8 cellular contexts compared by ENCODE assay signal in the genomic region with DNA sequence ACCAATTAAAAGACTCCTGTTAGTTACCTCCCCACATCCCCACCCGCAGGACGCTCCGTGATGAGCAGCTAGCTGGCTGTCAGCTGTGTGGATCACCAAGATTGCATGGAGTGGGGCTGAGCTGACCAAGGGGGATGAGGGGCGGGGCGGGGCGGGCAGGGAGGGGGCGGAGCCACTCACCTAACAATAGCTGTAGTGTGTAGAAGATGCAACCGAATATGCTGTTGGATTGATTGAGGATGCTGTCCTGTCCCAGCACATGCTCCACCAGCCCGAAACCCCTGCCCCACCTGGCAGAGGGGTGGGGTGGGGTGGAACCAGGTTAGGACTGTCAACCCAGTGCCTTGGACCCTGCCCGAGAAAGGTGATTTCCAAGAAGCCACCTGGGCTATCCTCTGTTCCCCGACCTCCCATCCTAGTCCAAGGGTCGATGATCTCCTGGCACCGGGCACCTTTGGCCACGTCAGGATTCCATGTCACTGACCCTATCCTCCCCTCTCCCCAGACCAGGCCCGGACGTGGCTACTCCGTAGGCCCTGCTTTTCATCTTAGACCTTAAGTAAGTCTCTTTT. TPM values are rescaled to one million over a fixed set of nuclear protein-coding genes. Genes with fewer than 3 reads are reported as not detected.
DNase-seq lines count a peak whose midpoint lies in the region; ATAC-seq and TF ChIP-seq lines count a peak whose summit lies in the region.

No MANE protein-coding gene starts in this region.

- peak in 1 of 2 donors; percentile 52 for TF ChIP-seq POLR2A in Peyer's patch (IDR thresholded peaks at IDR 0.05)

- no peaks in the 10 kb centered on the region for H3K27me3 ChIP-seq in Peyer's patch
- no peaks in the 10 kb centered on the region for H3K27me3 ChIP-seq in duodenal mucosa (ENCODE audit: control insufficient read depth in 1 of 2, insufficient read depth in 2 of 2, low read length in 2 of 2)
- no peaks in the 10 kb centered on the region for H3K27me3 ChIP-seq in naive thymus-derived CD4-positive, alpha-beta T cell (ENCODE audit: control insufficient read depth in 2 of 2, insufficient read depth in 2 of 2, low read length in 2 of 2)

- TF ChIP-seq CTCF in 22Rv1 (IDR thresholded peaks at IDR 0.05) (no peak), GM12865 (IDR thresholded peaks at IDR 0.05; ENCODE audit: insufficient read depth, low read depth, low read length, missing control alignments) (no peak), Peyer's patch (IDR thresholded peaks at IDR 0.05) (no peak), CD14-positive monocyte (IDR thresholded peaks at IDR 0.05) (no peak), GM13976 (IDR thresholded peaks at IDR 0.05; ENCODE audit: borderline replicate concordance, control extremely low read depth, extremely low read depth, insufficient read depth, missing control alignments) (no peak)

- peaks cover 14 to 42% (median 29%) of the 10 kb centered on the region in 7 donors for H3K4me1 Mint-ChIP-seq in naive thymus-derived CD4-positive, alpha-beta T cell
- peaks cover 21% of the 10 kb centered on the region for H3K4me1 Mint-ChIP-seq in CD14-positive monocyte

- H3K9me3 ChIP-seq in Peyer's patch = no peaks in the 10 kb centered on the region
- H3K9me3 ChIP-seq in duodenal mucosa (ENCODE audit: control insufficient read depth in 1 of 2, low read length in 2 of 2) = no peaks in the 10 kb centered on the region
- H3K9me3 ChIP-seq in naive thymus-derived CD4-positive, alpha-beta T cell (ENCODE audit: control insufficient read depth in 2 of 3, low read length in 3 of 3) = no peaks in the 10 kb centered on the region

- no peaks in the 10 kb centered on the region for H3K9me3 Mint-ChIP-seq in naive thymus-derived CD4-positive, alpha-beta T cell
- peaks cover 0 to 2% (median 0%) of the 10 kb centered on the region in 7 donors for H3K9me3 Mint-ChIP-seq in CD14-positive monocyte

- in situ Hi-C loops in GM13976 (cut with MboI; ENCODE audit: low sequenced_read_pairs, unreplicated experiment) = no loop called here

- H3K4me1 ChIP-seq in Peyer's patch (peaks cover 0 to 19% (median 13%) of the 10 kb centered on the region in 4 donors), duodenal mucosa (ENCODE audit: control insufficient read depth in 1 of 2, insufficient read depth in 2 of 2, low read length in 2 of 2) (peaks cover 9 to 28% of the 10 kb centered on the region in 2 donors)
- H3K4me1 ChIP-seq in naive thymus-derived CD4-positive, alpha-beta T cell (ENCODE audit: control insufficient read depth in 2 of 2, insufficient read depth in 2 of 2, low read length in 2 of 2) = peaks cover 14 to 18% of the 10 kb centered on the region in 2 donors

- H3K36me3 ChIP-seq in Peyer's patch (peaks cover 0 to 31% (median 0%) of the 10 kb centered on the region in 3 donors), duodenal mucosa (ENCODE audit: control insufficient read depth in 1 of 2, insufficient read depth in 2 of 2, low read length in 2 of 2) (peaks cover 0 to 16% of the 10 kb centered on the region in 2 donors)
- H3K36me3 ChIP-seq in naive thymus-derived CD4-positive, alpha-beta T cell (ENCODE audit: control insufficient read depth in 2 of 3, insufficient read depth in 3 of 3, low read length in 3 of 3) = peaks cover 0 to 32% (median 3%) of the 10 kb centered on the region in 3 experiments

- POLR2A ChIA-PET in naive thymus-derived CD4-positive, alpha-beta T cell (lab: Charles Lee) = interaction anchor here (0.9 to 5.3 kb wide), 2 partner anchors 20 to 24 kb away, joined by 3 to 35 read pairs; a partner anchor contains a TSS

- DNase-seq in GM12865 (ENCODE audit: low read depth) (no peak), Peyer's patch (peak in 2 of 3 donors; percentile 71 to 81), dermis blood vessel endothelial cell (no peak), CD14-positive monocyte (ENCODE audit: low spot score) (no peak), GM13976 (ENCODE audit: low spot score) (no peak)
- no peak for DNase-seq in naive thymus-derived CD4-positive, alpha-beta T cell

- CTCF ChIA-PET in naive thymus-derived CD4-positive, alpha-beta T cell (lab: Charles Lee) = interaction anchor here (0.5 kb wide), 1 partner anchor 52 kb away, joined by 4 read pairs; no protein-coding TSS in a partner anchor

- H3K36me3 Mint-ChIP-seq in naive thymus-derived CD4-positive, alpha-beta T cell = peaks cover 0 to 8% (median 0%) of the 10 kb centered on the region in 5 donors
- H3K36me3 Mint-ChIP-seq in CD14-positive monocyte = peaks cover 22 to 34% of the 10 kb centered on the region in 2 donors

- intact Hi-C loops in naive thymus-derived CD4-positive, alpha-beta T cell (cut with micrococcal nuclease) = loop anchor here in 1 of 2 donors (5.0 kb wide), 2 partner anchors 239 to 774 kb away; no protein-coding TSS in a partner anchor
- intact Hi-C loops in CD14-positive monocyte (cut with micrococcal nuclease) = loop anchor here in 1 of 2 donors (5.0 to 10.0 kb wide), 3 partner anchors 52 to 138 kb away; a partner anchor contains a TSS

- H3K9ac ChIP-seq in duodenal mucosa (ENCODE audit: low read depth in 1 of 2, low read length in 2 of 2) = peak overlapping the region in 1 of 2 donors; percentile 94

- H3K4me3 ChIP-seq in GM12865 (ENCODE audit: low read depth, low read length) = peak overlapping the region; percentile 100
- peak overlapping the region in 2 of 4 donors; percentile 70 to 71 for H3K4me3 ChIP-seq in Peyer's patch
- H3K4me3 ChIP-seq in duodenal mucosa (ENCODE audit: low read depth in 1 of 2, low read length in 2 of 2) = peak overlapping the region; percentile 21 to 51
- no peak overlapping the region for H3K4me3 ChIP-seq in naive thymus-derived CD4-positive, alpha-beta T cell (ENCODE audit: low read length)

- H3K27ac ChIP-seq in 22Rv1 (peak overlapping the region; percentile 95), Peyer's patch (peak overlapping the region in 1 of 4 donors; percentile 67), duodenal mucosa (ENCODE audit: low read depth, low read length) (no peak overlapping the region)
- H3K27ac ChIP-seq in naive thymus-derived CD4-positive, alpha-beta T cell (ENCODE audit: low read depth, low read length) = no peak overlapping the region

- H3K27ac Mint-ChIP-seq in naive thymus-derived CD4-positive, alpha-beta T cell = peak overlapping the region in 4 of 9 donors; percentile 14 to 80 (median 58)
- H3K27ac Mint-ChIP-seq in CD14-positive monocyte = no peak overlapping the region

- H3K27me3 Mint-ChIP-seq in naive thymus-derived CD4-positive, alpha-beta T cell = no peaks in the 10 kb centered on the region
- peaks cover 0 to 3% (median 1%) of the 10 kb centered on the region in 3 donors for H3K27me3 Mint-ChIP-seq in CD14-positive monocyte (ENCODE audit: low read depth in 3 of 3)

- ATAC-seq in naive thymus-derived CD4-positive, alpha-beta T cell = no peak

- H3K4me3 Mint-ChIP-seq in naive thymus-derived CD4-positive, alpha-beta T cell = peak overlapping the region in 9 of 10 donors; percentile 39 to 98 (median 73)
- no peak overlapping the region for H3K4me3 Mint-ChIP-seq in CD14-positive monocyte

RNA-seq across cellular contexts. Expression of a gene that starts 1.4 kb away (rescaled TPM):
- total RNA-seq in Peyer's patch (100 to 1,000 TPM in 2 of 4 donors, 10 to 100 TPM in 2; 20.6 to 207 (median 102) TPM), dermis blood vessel endothelial cell (67.6 and 109 TPM in 2 replicates)
- 10 to 100 TPM; 29.5 to 69.3 (median 35.6) TPM for total RNA-seq in naive thymus-derived CD4-positive, alpha-beta T cell
- polyA plus RNA-seq in naive thymus-derived CD4-positive, alpha-beta T cell = 10 to 100 TPM; 82.3 to 93.0 TPM
- polyA plus RNA-seq in CD14-positive monocyte = 100 to 1,000 TPM in 1 of 2 donors, 10 to 100 TPM in 1; 91.2 to 113 TPM

RNA-seq across cellular contexts. Expression of a gene that starts 4.5 kb away (rescaled TPM):
- total RNA-seq in Peyer's patch (10 to 100 TPM in 2 of 4 donors, 1 to 10 TPM in 2; 6.8 to 18.4 (median 12.0) TPM), dermis blood vessel endothelial cell (0.88 and 2.0 TPM in 2 replicates)
- total RNA-seq in naive thymus-derived CD4-positive, alpha-beta T cell = 1 to 10 TPM; 5.2 to 7.2 (median 7.1) TPM
- polyA plus RNA-seq in naive thymus-derived CD4-positive, alpha-beta T cell = 1 to 10 TPM in 1 of 2 donors, under 1 TPM in 1; 0.46 to 1.6 TPM
- under 1 TPM in 1 of 2 donors, not detected in 1; 0.17 TPM for polyA plus RNA-seq in CD14-positive monocyte

RNA-seq across cellular contexts. Expression of a gene that starts 15.0 kb away (rescaled TPM):
- total RNA-seq in Peyer's patch = 10 to 100 TPM; 30.5 to 71.4 (median 41.8) TPM
- total RNA-seq in naive thymus-derived CD4-positive, alpha-beta T cell = 10 to 100 TPM; 10.3 to 30.8 (median 20.8) TPM
- 10 to 100 TPM; 21.0 to 36.0 TPM for polyA plus RNA-seq in naive thymus-derived CD4-positive, alpha-beta T cell
- total RNA-seq in dermis blood vessel endothelial cell = 18.4 and 36.2 TPM in 2 replicates
- 10 to 100 TPM; 76.5 to 93.5 TPM for polyA plus RNA-seq in CD14-positive monocyte

RNA-seq across cellular contexts. Expression of a gene that starts 19.0 kb away (rescaled TPM):
- total RNA-seq in Peyer's patch = 10 to 100 TPM; 11.6 to 42.1 (median 29.8) TPM
- 10 to 100 TPM; 22.2 to 49.1 (median 30.4) TPM for total RNA-seq in naive thymus-derived CD4-positive, alpha-beta T cell
- 10 to 100 TPM in 1 of 2 donors, 1 to 10 TPM in 1; 3.9 to 13.3 TPM for polyA plus RNA-seq in naive thymus-derived CD4-positive, alpha-beta T cell
- 16.0 and 17.4 TPM in 2 replicates for total RNA-seq in dermis blood vessel endothelial cell
- 1 to 10 TPM in 1 of 2 donors, under 1 TPM in 1; 0.46 to 3.0 TPM for polyA plus RNA-seq in CD14-positive monocyte

RNA-seq across cellular contexts. Expression of a gene that starts 19.2 kb away (rescaled TPM):
- total RNA-seq in Peyer's patch = 10 to 100 TPM in 2 of 4 donors, 1 to 10 TPM in 2; 3.3 to 17.2 (median 11.4) TPM
- total RNA-seq in naive thymus-derived CD4-positive, alpha-beta T cell = 10 to 100 TPM; 10.7 to 15.2 (median 12.6) TPM
- polyA plus RNA-seq in naive thymus-derived CD4-positive, alpha-beta T cell = 10 to 100 TPM in 1 of 2 donors, 1 to 10 TPM in 1; 6.1 to 14.0 TPM
- total RNA-seq in dermis blood vessel endothelial cell = 7.3 and 9.0 TPM in 2 replicates
- polyA plus RNA-seq in CD14-positive monocyte = 1 to 10 TPM; 3.8 to 4.8 TPM

Comparison
In these comparisons a context has a peak if more than half of its experiments do, and no peak if none do; other contexts are left out.
1. DNase-seq: peak in Peyer's patch (2 of 3); none in GM12865 (single experiment), naive thymus-derived CD4-positive, alpha-beta T cell (0 of 9), dermis blood vessel endothelial cell (single experiment), CD14-positive monocyte (single experiment) and GM13976 (single experiment).
2. H3K4me3 Mint-ChIP-seq: peak in naive thymus-derived CD4-positive, alpha-beta T cell (9 of 10); none in CD14-positive monocyte (0 of 2).